Comparison of ENCODE assay signal across 15 cellular contexts in genomic region chr10:95820363-95820762, GRCh38.
DNase-seq lines count a peak whose midpoint lies in the region; ATAC-seq and TF ChIP-seq lines count a peak whose summit lies in the region.
"Had no signal": no experiment of that assay in that cellular context is flagged by ENCODE, and none has a peak within 500 bp of the region (broad histone marks: within the 10 kb centered on the region; RNA-seq: fewer than 3 reads in every experiment).

No MANE protein-coding gene starts in this region.

- DNase-seq in SIG-M5 treated with dmso at 0.1 percent for 504 hours (lab: John Stamatoyannopoulos, UW; ENCODE audit: unreplicated experiment) (peak; percentile 47), SIG-M5 (lab: John Stamatoyannopoulos, UW) (no peak), NAMALWA (ENCODE audit: low spot score) (peak; percentile 16), KG1 (lab: John Stamatoyannopoulos, UW) (no peak), middle frontal gyrus (ENCODE audit: extremely low spot score, low spot score) (no peak), amniotic stem cell (lab: John Stamatoyannopoulos, UW) (no peak)
- DNase-seq: activated CD4-positive, alpha-beta T cell treated with anti-CD3 and anti-CD28 coated beads for 48 hours; activated effector memory CD4-positive, alpha-beta T cell treated with anti-CD3 and anti-CD28 coated beads, Interleukin-2, amount 50 U/mL, for 16 hours; left colon; NCI-H1436; NCI-H748 treated with DMSO at 0.1 percent for 48 hours had no signal

- no peaks in the 10 kb centered on the region for H3K9me3 ChIP-seq in parathyroid adenoma (ENCODE audit: control insufficient read depth, low read length)

- TF ChIP-seq CTCF in parathyroid adenoma (IDR thresholded peaks at IDR 0.05): no peak

- H3K4me1 ChIP-seq in parathyroid adenoma: peaks cover 17% of the 10 kb centered on the region

- no peak overlapping the region for H3K4me2 ChIP-seq in parathyroid adenoma (ENCODE audit: low read length)

- H3K79me2 ChIP-seq in parathyroid adenoma: no peaks in the 10 kb centered on the region

- ATAC-seq in GM21825 (IDR thresholded peaks at IDR 0.05; ENCODE audit: unreplicated experiment): peak; percentile 52
- ATAC-seq: left colon, SK-N-SH treated with all-trans-retinoic acid at 6 μM for 48 hours had no signal

- H3K4me3 ChIP-seq in parathyroid adenoma (ENCODE audit: low read depth, low read length): no peak overlapping the region

- peak overlapping the region; percentile 55 for H3K27ac ChIP-seq in parathyroid adenoma
- H3K27ac ChIP-seq: 22Rv1 had no signal

- no peaks in the 10 kb centered on the region for H3K27me3 ChIP-seq in parathyroid adenoma (ENCODE audit: control insufficient read depth, insufficient read depth, low read length)

- no peak overlapping the region for H3K9ac ChIP-seq in parathyroid adenoma

- no peaks in the 10 kb centered on the region for H3K36me3 ChIP-seq in parathyroid adenoma (ENCODE audit: control insufficient read depth, insufficient read depth, low read length)

- H2AFZ ChIP-seq in parathyroid adenoma: peak overlapping the region; percentile 70

Comparison
In these comparisons a context has a peak if more than half of its experiments do, and no peak if none do; other contexts are left out.
1. DNase-seq: peak in SIG-M5 treated with dmso at 0.1 percent for 504 hours (single experiment) and NAMALWA (single experiment); none in SIG-M5 (single experiment), KG1 (single experiment), middle frontal gyrus (single experiment) and amniotic stem cell (single experiment).